In genomic region chr10:49268185-49268584, GRCh38 we compare ENCODE assay signal across 1 cellular context.
TF ChIP-seq lines count a peak whose summit lies in the region.

No MANE protein-coding gene starts in this region.

TF ChIP-seq in K562, 482 proteins besides CTCF, POLR2A, EP300 and RAD21 (continued from another document):
- TF ChIP-seq ZNF280A (IDR thresholded peaks at IDR 0.05; ENCODE audit: low read depth, partially characterized antibody) (no peak), ZBTB33 (CRISPR knock-in tag; IDR thresholded peaks at IDR 0.05) (no peak), THAP12 (CRISPR knock-in tag; IDR thresholded peaks at IDR 0.05) (no peak), SPI1 (IDR thresholded peaks at IDR 0.05; ENCODE audit: borderline replicate concordance, low read depth, low read length) (no peak)
